In genomic region chr11:64879226-64879900, GRCh38 we compare ENCODE assay signal across 8 cellular contexts. TPM values are rescaled to one million over a fixed set of nuclear protein-coding genes. Genes with fewer than 3 reads are reported as not detected.
DNase-seq lines count a peak whose midpoint lies in the region; ATAC-seq and FAIRE-seq lines count a peak whose summit lies in the region.

No MANE protein-coding gene starts in this region.

- peak; percentile 82 for DNase-seq in MV-4-11 (lab: John Stamatoyannopoulos, UW)
- no peak for DNase-seq in naive thymus-derived CD4-positive, alpha-beta T cell
- DNase-seq in kidney glomerular epithelial cell (lab: John Stamatoyannopoulos, UW), result no peak
- DNase-seq in GM19239 (ENCODE audit: insufficient read length, low spot score), result no peak
- DNase-seq in epidermal melanocyte (ENCODE audit: insufficient read length, low spot score), result no peak

- POLR2A ChIA-PET in naive thymus-derived CD4-positive, alpha-beta T cell (lab: Charles Lee), result interaction anchor here (1.0 to 26.0 kb wide), 7 partner anchors 12 to 644 kb away, joined by 3 to 1324 read pairs (median 4); partner anchors contain the start of genes CDC42BPG, PPP2R5B, RASGRP2 and ZNHIT2

- ATAC-seq in naive thymus-derived CD4-positive, alpha-beta T cell, result peak; percentile 4
- no peak for ATAC-seq in GM21576 (IDR thresholded peaks at IDR 0.05; ENCODE audit: unreplicated experiment)

- H3K9me3 Mint-ChIP-seq in dendritic cell treated with granulocyte-macrophage colony-stimulating factor and Interleukin-4, amounts not matched to agents 40 ng/mL and 50 ng/mL, for 4 days, result no peaks in the 10 kb centered on the region
- peaks cover 0 to 3% (median 0%) of the 10 kb centered on the region in 11 donors for H3K9me3 Mint-ChIP-seq in naive thymus-derived CD4-positive, alpha-beta T cell

- peak overlapping the region; percentile 90 for H3K27ac Mint-ChIP-seq in dendritic cell treated with granulocyte-macrophage colony-stimulating factor and Interleukin-4, amounts not matched to agents 40 ng/mL and 50 ng/mL, for 4 days
- peak overlapping the region; percentile 88 to 98 (median 94) for H3K27ac Mint-ChIP-seq in naive thymus-derived CD4-positive, alpha-beta T cell

- H3K4me1 Mint-ChIP-seq in dendritic cell treated with granulocyte-macrophage colony-stimulating factor and Interleukin-4, amounts not matched to agents 40 ng/mL and 50 ng/mL, for 4 days (ENCODE audit: low read depth), result peaks cover 81% of the 10 kb centered on the region
- peaks cover 46 to 63% (median 56%) of the 10 kb centered on the region in 7 donors for H3K4me1 Mint-ChIP-seq in naive thymus-derived CD4-positive, alpha-beta T cell

- H3K4me1 ChIP-seq in naive thymus-derived CD4-positive, alpha-beta T cell (ENCODE audit: control insufficient read depth in 2 of 2, insufficient read depth in 2 of 2, low read length in 2 of 2), result peaks cover 36 to 41% of the 10 kb centered on the region in 2 donors

- H3K36me3 ChIP-seq in naive thymus-derived CD4-positive, alpha-beta T cell (ENCODE audit: control insufficient read depth in 2 of 3, insufficient read depth in 3 of 3, low read length in 3 of 3), result peaks cover 0 to 14% (median 5%) of the 10 kb centered on the region in 3 experiments

- no peaks in the 10 kb centered on the region for H3K9me3 ChIP-seq in naive thymus-derived CD4-positive, alpha-beta T cell (ENCODE audit: control insufficient read depth in 2 of 3, low read length in 3 of 3)

- CTCF ChIA-PET in naive thymus-derived CD4-positive, alpha-beta T cell (lab: Charles Lee), result interaction anchor here (0.7 to 30.3 kb wide), 5 partner anchors 8 to 90 kb away, joined by 3 to 945 read pairs (median 5); partner anchors contain the start of gene CDC42BPG

- intact Hi-C loops in dendritic cell treated with granulocyte-macrophage colony-stimulating factor and Interleukin-4, amounts not matched to agents 40 ng/mL and 50 ng/mL, for 4 days (cut with micrococcal nuclease), result loop anchor here (1.0 to 2.0 kb wide), 2 partner anchors 19 to 38 kb away; partner anchors contain the start of gene ATG2A
- intact Hi-C loops in naive thymus-derived CD4-positive, alpha-beta T cell (cut with micrococcal nuclease), result loop anchor here in 1 of 2 donors (2.0 to 5.0 kb wide), 4 partner anchors 15 to 135 kb away; partner anchors contain the start of genes MAP4K2, PPP2R5B and RASGRP2

- FAIRE-seq in GM19239 (lab: Jason Lieb, UNC), result no peak

- H3K4me3 ChIP-seq in GM08714 (ENCODE audit: low read length), result peak overlapping the region; percentile 81
- peak overlapping the region; percentile 100 for H3K4me3 ChIP-seq in naive thymus-derived CD4-positive, alpha-beta T cell (ENCODE audit: low read length)

- peaks cover 26% of the 10 kb centered on the region for H3K36me3 Mint-ChIP-seq in dendritic cell treated with granulocyte-macrophage colony-stimulating factor and Interleukin-4, amounts not matched to agents 40 ng/mL and 50 ng/mL, for 4 days (ENCODE audit: low read depth)
- H3K36me3 Mint-ChIP-seq in naive thymus-derived CD4-positive, alpha-beta T cell, result peaks cover 0 to 25% (median 13%) of the 10 kb centered on the region in 5 donors

- H3K27me3 ChIP-seq in naive thymus-derived CD4-positive, alpha-beta T cell (ENCODE audit: control insufficient read depth in 2 of 2, insufficient read depth in 2 of 2, low read length in 2 of 2), result no peaks in the 10 kb centered on the region

- H3K27me3 Mint-ChIP-seq in dendritic cell treated with granulocyte-macrophage colony-stimulating factor and Interleukin-4, amounts not matched to agents 40 ng/mL and 50 ng/mL, for 4 days, result peaks cover 39% of the 10 kb centered on the region
- H3K27me3 Mint-ChIP-seq in naive thymus-derived CD4-positive, alpha-beta T cell, result no peaks in the 10 kb centered on the region

- peak overlapping the region; percentile 81 for H3K27ac ChIP-seq in naive thymus-derived CD4-positive, alpha-beta T cell (ENCODE audit: low read depth, low read length)

- peak overlapping the region; percentile 75 for H3K4me3 Mint-ChIP-seq in dendritic cell treated with granulocyte-macrophage colony-stimulating factor and Interleukin-4, amounts not matched to agents 40 ng/mL and 50 ng/mL, for 4 days
- peak overlapping the region; percentile 90 to 99 (median 97) for H3K4me3 Mint-ChIP-seq in naive thymus-derived CD4-positive, alpha-beta T cell

RNA-seq across cellular contexts. Expression of gene EHD1, which starts 0.9 kb away (rescaled TPM):
- total RNA-seq in naive thymus-derived CD4-positive, alpha-beta T cell, result 100 to 1,000 TPM; 124 to 263 (median 208) TPM
- 100 to 1,000 TPM; 102 to 141 TPM for polyA plus RNA-seq in naive thymus-derived CD4-positive, alpha-beta T cell

RNA-seq across cellular contexts. Expression of gene CDC42BPG, which starts 34.9 kb away (rescaled TPM):
- total RNA-seq in naive thymus-derived CD4-positive, alpha-beta T cell, result 1 to 10 TPM in 4 of 5 experiments, under 1 TPM in 1; 0.22 to 9.2 (median 8.1) TPM
- under 1 TPM; 0.27 to 0.47 TPM for polyA plus RNA-seq in naive thymus-derived CD4-positive, alpha-beta T cell

RNA-seq across cellular contexts. Expression of gene ATG2A, which starts 37.6 kb away (rescaled TPM):
- 100 to 1,000 TPM in 1 of 5 experiments, 10 to 100 TPM in 4; 30.6 to 105 (median 36.2) TPM for total RNA-seq in naive thymus-derived CD4-positive, alpha-beta T cell
- 1 to 10 TPM; 3.4 to 5.2 TPM for polyA plus RNA-seq in naive thymus-derived CD4-positive, alpha-beta T cell

RNA-seq across cellular contexts. Expression of gene PPP2R5B, which starts 45.1 kb away (rescaled TPM):
- total RNA-seq in naive thymus-derived CD4-positive, alpha-beta T cell, result 10 to 100 TPM; 11.9 to 19.1 (median 18.8) TPM
- polyA plus RNA-seq in naive thymus-derived CD4-positive, alpha-beta T cell, result 1 to 10 TPM; 4.5 to 7.5 TPM

RNA-seq across cellular contexts. Expression of gene GPHA2, which starts 56.3 kb away (rescaled TPM):
- total RNA-seq in naive thymus-derived CD4-positive, alpha-beta T cell, result under 1 TPM in 1 of 5 experiments, not detected in 4; 0.48 TPM
- polyA plus RNA-seq in naive thymus-derived CD4-positive, alpha-beta T cell, result not detected
